In genomic region chr18:79248495-79249078, GRCh38 we compare ENCODE assay signal across 2 cellular contexts.
TF ChIP-seq lines count a peak whose summit lies in the region.

No MANE protein-coding gene starts in this region.

TF ChIP-seq in HEK293, 187 proteins besides CTCF, POLR2A, EP300 and RAD21 (continued from another document):
- no peak for TF ChIP-seq ZBTB10 (tag by site-specific recombination; IDR thresholded peaks at IDR 0.05)
- TF ChIP-seq ZNF548 (tag by site-specific recombination; IDR thresholded peaks at IDR 0.05): no peak
- no peak for TF ChIP-seq AEBP2 (tag by site-specific recombination; IDR thresholded peaks at IDR 0.05; ENCODE audit: borderline replicate concordance)
- TF ChIP-seq ZNF785 (tag by site-specific recombination; IDR thresholded peaks at IDR 0.05): no peak
- TF ChIP-seq ZNF513 (tag by site-specific recombination; IDR thresholded peaks at IDR 0.05): no peak
TF ChIP-seq in HEK293: peak in this region for 2.

TF ChIP-seq in K562, 482 proteins besides CTCF, POLR2A, EP300 and RAD21 (continued from another document):
- no peak for TF ChIP-seq CBX8 (IDR thresholded peaks at IDR 0.05; ENCODE audit: borderline replicate concordance, extremely low read depth, low read depth, low read length, poor library complexity, severe bottlenecking)
- no peak for TF ChIP-seq CEBPG (CRISPR knock-in tag; IDR thresholded peaks at IDR 0.05)
- peak; percentile 7 to 43; a peak in 1 of 4 replicates for TF ChIP-seq CEBPG (tag; conservative IDR thresholded peaks at IDR 0.05 in 1 of 2, IDR thresholded peaks at IDR 0.05 in 1 of 2)
- TF ChIP-seq ZNF212 (CRISPR knock-in tag; IDR thresholded peaks at IDR 0.05): no peak
- no peak for TF ChIP-seq PTRF (tag; IDR thresholded peaks at IDR 0.05)
- TF ChIP-seq SAP30 (IDR thresholded peaks at IDR 0.05; ENCODE audit: borderline replicate concordance, insufficient read depth, low read depth, low read length, poor library complexity, severe bottlenecking): no peak
- TF ChIP-seq TAF9B (IDR thresholded peaks at IDR 0.05; ENCODE audit: partially characterized antibody): no peak
- no peak for TF ChIP-seq NR4A1 (CRISPR knock-in tag; IDR thresholded peaks at IDR 0.05)
- no peak for TF ChIP-seq NR4A1 (tag; IDR thresholded peaks at IDR 0.05)
- no peak for TF ChIP-seq RNF219 (CRISPR knock-in tag; IDR thresholded peaks at IDR 0.05)
- no peak for TF ChIP-seq CCAR2 (IDR thresholded peaks at IDR 0.05; ENCODE audit: low read depth, low read length)
- TF ChIP-seq BRF1 (IDR thresholded peaks at IDR 0.05; ENCODE audit: borderline replicate concordance, extremely low read depth, insufficient read length): no peak
- TF ChIP-seq ARID3A (IDR thresholded peaks at IDR 0.05; ENCODE audit: borderline replicate concordance, low read depth, low read length): no peak
- no peak for TF ChIP-seq CHD4 (IDR thresholded peaks at IDR 0.05; ENCODE audit: insufficient read depth, insufficient replicate concordance, low read depth, low read length, poor library complexity, severe bottlenecking)
- 0 out of 2 replicates have a peak, but pooled peaks have one; percentile 21 for TF ChIP-seq CREM (IDR thresholded peaks at IDR 0.05; ENCODE audit: low read depth)
